Comparison of ENCODE assay signal across 28 cellular contexts in the genomic region with DNA sequence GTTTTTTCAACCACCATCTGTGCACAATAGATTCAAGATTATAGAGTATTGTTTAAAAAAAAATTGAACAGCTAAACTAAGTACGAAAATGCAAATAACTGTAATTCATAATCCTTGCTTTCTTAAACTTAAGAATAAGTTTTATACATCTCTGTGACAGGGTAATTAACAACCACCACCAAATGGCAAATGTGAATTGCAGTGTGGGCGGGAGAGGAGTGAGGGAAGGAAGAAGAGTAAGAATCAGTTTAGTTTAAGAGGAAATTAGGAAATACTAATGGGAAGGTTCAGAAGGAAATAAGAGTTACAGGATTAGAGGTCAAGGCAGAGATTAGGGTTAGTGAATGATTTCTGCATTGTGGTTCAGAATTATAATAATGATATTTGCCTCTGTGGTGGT.
"Had no signal": no experiment of that assay in that cellular context is flagged by ENCODE, and none has a peak within 500 bp of the region (broad histone marks: within the 10 kb centered on the region; RNA-seq: fewer than 3 reads in every experiment).

No MANE protein-coding gene starts in this region.

- H3K4me1 ChIP-seq: colonic mucosa, spleen had no signal

- DNase-seq: colonic mucosa; effector CD8-positive, alpha-beta T cell; endodermal cell; hypothalamus; immature natural killer cell; islet precursor cell; left colon; naive B cell; nephron progenitor cell; posterior cingulate gyrus; spleen; stimulated activated CD4-positive, alpha-beta T cell treated with anti-CD3 and anti-CD28 coated beads, Interleukin-4, amount 100 ng/mL, for 4 hours; stimulated activated naive B cell treated with anti-CD40 and anti-IgM and Interleukin-4, amounts not matched to agents 10 μg/mL and 1 μg/mL and 100 μg/mL, for 72 hours; upper lobe of left lung had no signal

- H3K36me3 Mint-ChIP-seq: immature natural killer cell; memory B cell; naive B cell; stimulated activated naive B cell treated with anti-CD40 and anti-IgM and Interleukin-4, amounts not matched to agents 10 μg/mL and 1 μg/mL and 100 μg/mL, for 72 hours had no signal

- H3K4me1 Mint-ChIP-seq: central memory CD8-positive, alpha-beta T cell; immature natural killer cell; memory B cell; naive B cell; stimulated activated naive B cell treated with anti-CD40 and anti-IgM and Interleukin-4, amounts not matched to agents 10 μg/mL and 1 μg/mL and 100 μg/mL, for 72 hours had no signal

- H3K4me3 Mint-ChIP-seq: central memory CD8-positive, alpha-beta T cell; dendritic cell treated with granulocyte-macrophage colony-stimulating factor and Interleukin-4, amounts not matched to agents 40 ng/mL and 50 ng/mL, for 4 days; endodermal cell; immature natural killer cell; memory B cell; naive B cell; nephron progenitor cell; stimulated activated naive B cell treated with anti-CD40 and anti-IgM and Interleukin-4, amounts not matched to agents 10 μg/mL and 1 μg/mL and 100 μg/mL, for 72 hours; stimulated activated naive CD8-positive, alpha-beta T cell treated with anti-CD3 and anti-CD28 coated beads, Interleukin-15, Interleukin-2, amounts not matched to agents 100 ng/mL and 50 ng/mL, for 24 hours had no signal

- H3K36me3 ChIP-seq: colonic mucosa, gastroesophageal sphincter, ovary, spleen, thoracic aorta, tibial nerve, upper lobe of left lung had no signal

- ATAC-seq: esophagus mucosa; foreskin keratinocyte; gastroesophageal sphincter; left colon; sciatic nerve; stimulated activated naive B cell treated with anti-CD40 and anti-IgM and Interleukin-4, amounts not matched to agents 10 μg/mL and 1 μg/mL and 100 μg/mL, for 72 hours had no signal

- H3K27me3 ChIP-seq: colonic mucosa, foreskin keratinocyte, gastroesophageal sphincter, ovary, spleen, tibial nerve, upper lobe of left lung had no signal

- H3K9me3 Mint-ChIP-seq: dendritic cell treated with granulocyte-macrophage colony-stimulating factor and Interleukin-4, amounts not matched to agents 40 ng/mL and 50 ng/mL, for 4 days; stimulated activated naive CD8-positive, alpha-beta T cell treated with anti-CD3 and anti-CD28 coated beads, Interleukin-15, Interleukin-2, amounts not matched to agents 100 ng/mL and 50 ng/mL, for 24 hours had no signal

- H3K27me3 Mint-ChIP-seq: central memory CD8-positive, alpha-beta T cell; dendritic cell treated with granulocyte-macrophage colony-stimulating factor and Interleukin-4, amounts not matched to agents 40 ng/mL and 50 ng/mL, for 4 days had no signal

- H3K27ac ChIP-seq: colonic mucosa, epithelial cell of prostate, foreskin keratinocyte, gastroesophageal sphincter, ovary, skin epidermis, spleen, thoracic aorta, tibial nerve, upper lobe of left lung had no signal

- H3K9me3 ChIP-seq: colonic mucosa, gastroesophageal sphincter, ovary, spleen, thoracic aorta, tibial nerve, upper lobe of left lung had no signal

- H3K4me3 ChIP-seq: colonic mucosa, gastroesophageal sphincter, lung, ovary, skin epidermis, spleen, thoracic aorta, tibial nerve, upper lobe of left lung had no signal

- H3K27ac Mint-ChIP-seq: dendritic cell treated with granulocyte-macrophage colony-stimulating factor and Interleukin-4, amounts not matched to agents 40 ng/mL and 50 ng/mL, for 4 days; endodermal cell; immature natural killer cell; memory B cell; nephron progenitor cell; stimulated activated naive B cell treated with anti-CD40 and anti-IgM and Interleukin-4, amounts not matched to agents 10 μg/mL and 1 μg/mL and 100 μg/mL, for 72 hours; stimulated activated naive CD8-positive, alpha-beta T cell treated with anti-CD3 and anti-CD28 coated beads, Interleukin-15, Interleukin-2, amounts not matched to agents 100 ng/mL and 50 ng/mL, for 24 hours had no signal
